8 cellular contexts compared by ENCODE assay signal in the genomic region with DNA sequence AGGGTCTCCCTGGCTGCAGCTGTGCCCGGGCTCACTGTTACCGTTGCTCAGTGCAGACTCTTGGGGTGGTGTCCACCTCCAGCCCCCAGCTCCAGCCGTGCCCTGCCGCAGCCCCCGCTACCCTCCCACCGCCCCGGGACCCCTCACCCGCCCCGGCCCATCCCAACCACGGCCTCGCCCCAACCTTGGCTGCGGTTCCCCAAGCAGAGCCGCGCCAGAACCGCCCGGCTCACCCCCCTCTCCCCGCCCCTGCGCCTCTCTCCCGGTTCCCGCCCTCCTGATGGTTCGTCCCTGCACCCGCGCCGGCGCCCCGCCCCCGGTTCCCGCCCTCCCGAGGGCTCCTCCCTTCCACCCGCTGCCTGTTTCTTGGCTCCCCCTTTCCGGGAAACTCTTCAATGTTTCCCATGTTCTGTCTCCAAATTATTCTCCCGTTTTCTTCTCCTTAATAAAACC. TPM values are rescaled to one million over a fixed set of nuclear protein-coding genes. Genes with fewer than 3 reads are reported as not detected.
A peak's percentile ranks its signal among the peaks of the same experiment; 100 is the strongest.
DNase-seq lines count a peak whose midpoint lies in the region; ATAC-seq, FAIRE-seq and TF ChIP-seq lines count a peak whose summit lies in the region.

No MANE protein-coding gene starts in this region.

- H3K4me3 Mint-ChIP-seq in astrocyte (ENCODE audit: unreplicated experiment) = peak overlapping the region; percentile 71

- H3K27ac ChIP-seq in astrocyte (ENCODE audit: low read depth, low read length) = no peak overlapping the region

- peak overlapping the region; percentile 66 for H3K9ac ChIP-seq in astrocyte (ENCODE audit: low read length)

- no peak for FAIRE-seq in astrocyte (lab: Jason Lieb, UNC)

- H3K4me1 ChIP-seq in astrocyte (ENCODE audit: insufficient read depth, low read length) = peaks cover 19% of the 10 kb centered on the region

- no peaks in the 10 kb centered on the region for H3K36me3 ChIP-seq in astrocyte (ENCODE audit: insufficient read depth, low read length)

- peaks cover 15% of the 10 kb centered on the region for H3K4me1 Mint-ChIP-seq in astrocyte (ENCODE audit: low read depth, unreplicated experiment)

- H3K27me3 Mint-ChIP-seq in astrocyte (ENCODE audit: low read depth, unreplicated experiment) = no peaks in the 10 kb centered on the region

- H3K79me2 ChIP-seq in astrocyte (ENCODE audit: insufficient read depth, low read length) = no peaks in the 10 kb centered on the region

- TF ChIP-seq CTCF in astrocyte (IDR thresholded peaks at IDR 0.05; ENCODE audit: insufficient read depth, low read depth, low read length) = no peak

- H4K20me1 ChIP-seq in astrocyte (ENCODE audit: insufficient read depth, low read length) = no peaks in the 10 kb centered on the region

- peaks cover 4% of the 10 kb centered on the region for H3K9me3 ChIP-seq in astrocyte (ENCODE audit: insufficient read depth, low read depth, low read length)

- H3K36me3 Mint-ChIP-seq in astrocyte (ENCODE audit: low read depth, unreplicated experiment) = peaks cover 2% of the 10 kb centered on the region

- DNase-seq in Kasumi-1 (lab: John Stamatoyannopoulos, UW) (peak; percentile 45 to 47), astrocyte (ENCODE audit: low read depth) (peak; percentile 37), hepatic stellate cell (ENCODE audit: low spot score) (peak; percentile 89), putamen (ENCODE audit: low spot score) (peak; percentile 53), SKM-1 treated with dmso at 0.1 percent for 144 hours (lab: John Stamatoyannopoulos, UW; ENCODE audit: unreplicated experiment) (no peak), KG1 (lab: John Stamatoyannopoulos, UW) (no peak)

- H3K4me3 ChIP-seq in astrocyte (ENCODE audit: insufficient read depth, low read depth, low read length) = peak overlapping the region; percentile 38

- ATAC-seq in GM18502 (IDR thresholded peaks at IDR 0.05; ENCODE audit: poor library complexity, unreplicated experiment) (peak; percentile 46), SK-N-SH treated with all-trans-retinoic acid at 6 μM for 48 hours (peak; percentile 86)

- H3K9me3 Mint-ChIP-seq in astrocyte (ENCODE audit: unreplicated experiment) = no peaks in the 10 kb centered on the region

- peak overlapping the region; percentile 38 for H3K27ac Mint-ChIP-seq in astrocyte (ENCODE audit: unreplicated experiment)

- no peaks in the 10 kb centered on the region for H3K27me3 ChIP-seq in astrocyte (ENCODE audit: insufficient read depth, low read length)

- peak overlapping the region; percentile 86 for H3K4me2 ChIP-seq in astrocyte (ENCODE audit: low read length)

- H2AFZ ChIP-seq in astrocyte (ENCODE audit: low read depth, low read length) = peak overlapping the region; percentile 61

TF ChIP-seq in SK-N-SH treated with all-trans-retinoic acid at 6 μM for 48 hours, 23 proteins besides CTCF, POLR2A, EP300 and RAD21:
- TF ChIP-seq ISL1 (CRISPR knock-in tag; IDR thresholded peaks at IDR 0.05) (no peak), ZFP3 (CRISPR knock-in tag; IDR thresholded peaks at IDR 0.05) (no peak), TOX (CRISPR knock-in tag; IDR thresholded peaks at IDR 0.05; ENCODE audit: borderline replicate concordance) (no peak), ZC3H10 (CRISPR knock-in tag; IDR thresholded peaks at IDR 0.05) (no peak), ESRRG (CRISPR knock-in tag; IDR thresholded peaks at IDR 0.05) (no peak), SNAI2 (CRISPR knock-in tag; IDR thresholded peaks at IDR 0.05) (no peak), BACH2 (CRISPR knock-in tag; IDR thresholded peaks at IDR 0.05; ENCODE audit: borderline replicate concordance) (no peak)
- TF ChIP-seq, protein P1, sequence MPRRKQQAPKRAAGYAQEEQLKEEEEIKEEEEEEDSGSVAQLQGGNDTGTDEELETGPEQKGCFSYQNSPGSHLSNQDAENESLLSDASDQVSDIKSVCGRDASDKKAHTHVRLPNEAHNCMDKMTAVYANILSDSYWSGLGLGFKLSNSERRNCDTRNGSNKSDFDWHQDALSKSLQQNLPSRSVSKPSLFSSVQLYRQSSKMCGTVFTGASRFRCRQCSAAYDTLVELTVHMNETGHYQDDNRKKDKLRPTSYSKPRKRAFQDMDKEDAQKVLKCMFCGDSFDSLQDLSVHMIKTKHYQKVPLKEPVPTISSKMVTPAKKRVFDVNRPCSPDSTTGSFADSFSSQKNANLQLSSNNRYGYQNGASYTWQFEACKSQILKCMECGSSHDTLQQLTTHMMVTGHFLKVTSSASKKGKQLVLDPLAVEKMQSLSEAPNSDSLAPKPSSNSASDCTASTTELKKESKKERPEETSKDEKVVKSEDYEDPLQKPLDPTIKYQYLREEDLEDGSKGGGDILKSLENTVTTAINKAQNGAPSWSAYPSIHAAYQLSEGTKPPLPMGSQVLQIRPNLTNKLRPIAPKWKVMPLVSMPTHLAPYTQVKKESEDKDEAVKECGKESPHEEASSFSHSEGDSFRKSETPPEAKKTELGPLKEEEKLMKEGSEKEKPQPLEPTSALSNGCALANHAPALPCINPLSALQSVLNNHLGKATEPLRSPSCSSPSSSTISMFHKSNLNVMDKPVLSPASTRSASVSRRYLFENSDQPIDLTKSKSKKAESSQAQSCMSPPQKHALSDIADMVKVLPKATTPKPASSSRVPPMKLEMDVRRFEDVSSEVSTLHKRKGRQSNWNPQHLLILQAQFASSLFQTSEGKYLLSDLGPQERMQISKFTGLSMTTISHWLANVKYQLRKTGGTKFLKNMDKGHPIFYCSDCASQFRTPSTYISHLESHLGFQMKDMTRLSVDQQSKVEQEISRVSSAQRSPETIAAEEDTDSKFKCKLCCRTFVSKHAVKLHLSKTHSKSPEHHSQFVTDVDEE (CRISPR knock-in tag; IDR thresholded peaks at IDR 0.05) = no peak

RNA-seq across cellular contexts. Expression of a gene that starts 40.3 kb away (rescaled TPM):
- total RNA-seq in astrocyte = 118 and 157 TPM in 2 replicates

Comparison
In these comparisons a context has a peak if more than half of its experiments do, and no peak if none do; other contexts are left out.
1. DNase-seq: peak in Kasumi-1 (2 of 2), astrocyte (single experiment), hepatic stellate cell (single experiment) and putamen (single experiment); none in SKM-1 treated with dmso at 0.1 percent for 144 hours (single experiment) and KG1 (single experiment).